9 cellular contexts compared by ENCODE assay signal in the genomic region with DNA sequence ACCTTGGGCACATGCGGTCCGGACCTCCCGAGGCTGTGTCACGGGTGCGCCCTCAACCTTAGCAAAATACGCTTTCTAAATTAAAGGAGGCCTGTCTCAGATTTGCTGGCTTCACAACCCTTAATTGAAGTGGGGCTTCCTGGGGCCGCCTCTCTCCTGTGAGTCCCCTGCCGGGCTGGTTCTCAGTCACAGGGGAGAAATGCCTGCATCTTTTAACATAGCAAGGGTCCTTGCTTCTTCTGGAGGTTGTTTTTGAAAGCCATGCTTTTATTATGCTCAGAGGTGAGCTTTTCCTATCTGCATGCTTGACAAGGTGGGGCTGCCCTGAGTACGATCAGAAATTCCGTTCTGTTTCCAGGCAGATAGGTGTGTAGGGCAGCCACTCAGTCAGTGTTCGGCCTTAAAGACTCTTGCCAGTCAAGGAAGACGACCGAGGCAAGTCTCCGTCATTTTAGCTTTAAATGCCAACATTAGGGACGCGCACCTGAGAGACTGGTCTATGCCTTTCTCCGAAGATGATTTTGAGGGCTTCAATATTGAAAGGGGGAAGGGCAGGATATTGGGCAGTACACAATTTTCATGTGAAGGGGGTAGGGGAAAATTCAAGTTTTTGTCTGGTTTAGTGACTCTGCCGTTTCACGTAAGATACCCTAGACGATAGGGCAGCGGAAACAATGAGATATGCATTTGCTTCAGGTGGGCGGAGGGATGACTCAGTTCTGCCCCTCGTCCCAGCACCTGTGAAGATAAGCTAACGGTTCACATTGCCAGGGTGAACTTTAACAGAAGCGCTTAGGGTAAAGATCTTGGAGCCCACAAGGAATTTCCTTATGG. TPM values are rescaled to one million over a fixed set of nuclear protein-coding genes. Genes with fewer than 3 reads are reported as not detected.
DNase-seq lines count a peak whose midpoint lies in the region; ATAC-seq and TF ChIP-seq lines count a peak whose summit lies in the region.
"Had no signal": no experiment of that assay in that cellular context is flagged by ENCODE, and none has a peak within 500 bp of the region (broad histone marks: within the 10 kb centered on the region; RNA-seq: fewer than 3 reads in every experiment).

No MANE protein-coding gene starts in this region.

- H3K23ac ChIP-seq in IMR-90 (ENCODE audit: low read depth, low read length), result no peak overlapping the region

- H2BK20ac ChIP-seq in IMR-90 (ENCODE audit: low read depth, low read length), result no peak overlapping the region

- no peak overlapping the region for H4K8ac ChIP-seq in IMR-90 (ENCODE audit: low read depth in 2 of 2, low read length in 2 of 2)

- CTCF ChIA-PET in IMR-90 (lab: Yijun Ruan, JAX), result interaction anchor here (0.6 to 1.0 kb wide), 4 partner anchors 25 to 106 kb away, joined by 3 to 6 read pairs (median 4); no protein-coding TSS in a partner anchor

- H3K36me3 ChIP-seq in IMR-90 (ENCODE audit: control insufficient read depth, insufficient read depth, low read length) (no peaks in the 10 kb centered on the region), tibial nerve (no peaks in the 10 kb centered on the region)

- no peak overlapping the region; the same call in 1 of the 2 replicates for H3K4ac ChIP-seq in IMR-90 (ENCODE audit: low read depth, low read length)

- H2BK15ac ChIP-seq in IMR-90 (ENCODE audit: low read depth, low read length), result no peak overlapping the region

- H3K9me1 ChIP-seq in IMR-90 (ENCODE audit: insufficient read depth, low read length), result peaks cover 2% of the 10 kb centered on the region; the same call in 1 of the 2 replicates

- H3K27me3 ChIP-seq in IMR-90 (ENCODE audit: control insufficient read depth, insufficient read depth, low read length), result peaks cover 10% of the 10 kb centered on the region
- peaks cover 0 to 11% (median 0%) of the 10 kb centered on the region in 45 donors for H3K27me3 ChIP-seq in dorsolateral prefrontal cortex
- H3K27me3 ChIP-seq in tibial nerve, result peaks cover 0 to 36% of the 10 kb centered on the region in 2 donors

- H3K9ac ChIP-seq in IMR-90 (ENCODE audit: low read depth, low read length), result no peak overlapping the region

- POLR2A ChIA-PET in IMR-90 (lab: Charles Lee; ENCODE audit: unreplicated experiment), result no interaction called here

- H3K4me3 ChIP-seq in IMR-90 (ENCODE audit: insufficient read depth, low read depth, low read length) (no peak overlapping the region), dorsolateral prefrontal cortex (no peak overlapping the region), tibial nerve (no peak overlapping the region)

- TF ChIP-seq RAD21 in IMR-90 (IDR thresholded peaks at IDR 0.05; ENCODE audit: low read length), result no peak

- H3K18ac ChIP-seq in IMR-90 (ENCODE audit: low read depth, low read length), result no peak overlapping the region

- TF ChIP-seq CTCF in IMR-90 (conservative IDR thresholded peaks at IDR 0.05; ENCODE audit: low read depth, low read length) (no peak), dorsolateral prefrontal cortex (IDR thresholded peaks at IDR 0.05 in 54 of 56, conservative IDR thresholded peaks at IDR 0.05 in 2 of 56; ENCODE audit: low read depth in 1 of 56, partially characterized antibody in 56 of 56) (no peak), tibial nerve (IDR thresholded peaks at IDR 0.05) (no peak)

- peak overlapping the region; percentile 63 for H2AFZ ChIP-seq in IMR-90 (replicated peaks; ENCODE audit: low read length, poor library complexity)

- no peaks in the 10 kb centered on the region for H3K79me1 ChIP-seq in IMR-90 (ENCODE audit: low read depth in 1 of 2, low read length in 2 of 2)

- H4K20me1 ChIP-seq in IMR-90 (ENCODE audit: insufficient read depth, low read length), result no peaks in the 10 kb centered on the region

- no peak for TF ChIP-seq EP300 in tibial nerve (IDR thresholded peaks at IDR 0.05)

- H2AK5ac ChIP-seq in IMR-90 (ENCODE audit: low read depth, low read length), result no peak overlapping the region; the same call in 1 of the 2 replicates

- H3K9me3 ChIP-seq in IMR-90 (ENCODE audit: control insufficient read depth, insufficient read depth, low read length), result no peaks in the 10 kb centered on the region
- no peaks in the 10 kb centered on the region for H3K9me3 ChIP-seq in tibial nerve

- in situ Hi-C loops in IMR-90 (cut with MboI; ENCODE audit: low sequenced_read_pairs), result loop anchor here (5.0 kb wide), 1 partner anchor 103 kb away; no protein-coding TSS in a partner anchor

- ATAC-seq in IMR-90 (ENCODE audit: low read depth), result no peak
- no peak for ATAC-seq in GM19395 (IDR thresholded peaks at IDR 0.05; ENCODE audit: unreplicated experiment)

- H3K14ac ChIP-seq in IMR-90 (replicated peaks; ENCODE audit: low read depth, low read length), result no peak overlapping the region

- no peak overlapping the region for H3K4me2 ChIP-seq in IMR-90 (ENCODE audit: low read depth, low read length)

- H3K27ac ChIP-seq in IMR-90 (ENCODE audit: insufficient read depth, low read length), result no peak overlapping the region
- H3K27ac ChIP-seq in dorsolateral prefrontal cortex, result no peak overlapping the region
- H3K27ac ChIP-seq in tibial nerve, result no peak overlapping the region

- H2BK120ac ChIP-seq in IMR-90 (ENCODE audit: low read depth, low read length), result no peak overlapping the region

- intact Hi-C loops in IMR-90 (cut with micrococcal nuclease), result no loop called here
- intact Hi-C loops in dorsolateral prefrontal cortex (cut with DNase I), result no loop called here

- no peak overlapping the region for H2BK5ac ChIP-seq in IMR-90 (ENCODE audit: low read depth, low read length, poor library complexity, severe bottlenecking)

- no peak for TF ChIP-seq POLR2A in IMR-90 (IDR thresholded peaks at IDR 0.05; ENCODE audit: low read depth, low read length)
- TF ChIP-seq POLR2A in tibial nerve (IDR thresholded peaks at IDR 0.05), result no peak

- WGBS in IMR-90 (ENCODE audit: extremely low coverage in 2 of 2, insufficient read length in 1 of 2), 2 experiments, result 56% methylated on average over 9 of the region's 25 CpGs; no CpG with 5 or more reads in 1 of the 2 experiments
- WGBS in tibial nerve, 2 donors, result 46 to 54% methylated on average over 25 of the region's 25 CpGs

- H3K56ac ChIP-seq in IMR-90 (ENCODE audit: extremely low read depth, insufficient read depth, low read length), result no peak overlapping the region

- BruUV-seq in IMR-90 (replicated peaks; lab: Mats Ljungman, UMichigan), result no TSS peak

- H3K4me1 ChIP-seq in IMR-90 (ENCODE audit: control insufficient read depth, insufficient read depth, low read length) (peaks cover 11% of the 10 kb centered on the region), tibial nerve (peaks cover 0 to 21% (median 4%) of the 10 kb centered on the region in 4 donors)

- no peak overlapping the region for H2AK9ac ChIP-seq in IMR-90 (replicated peaks; ENCODE audit: low read depth, low read length, poor library complexity)

- dilution Hi-C loops in IMR-90 (cut with HindIII; ENCODE audit: low sequenced_read_pairs, unreplicated experiment), result no loop called here

- H4K5ac ChIP-seq in IMR-90 (ENCODE audit: low read depth, low read length), result no peak overlapping the region

- no peak for DNase-seq in IMR-90
- DNase-seq in activated CD8-positive, alpha-beta memory T cell treated with anti-CD3 and anti-CD28 coated beads for 4 hours (ENCODE audit: low read depth in 2 of 2), result peak; percentile 71 to 80
- DNase-seq in iPS-NIHi7 (ENCODE audit: extremely low spot score), result peak; percentile 50
- peak; percentile 65 to 83 for DNase-seq in stimulated activated CD8-positive, alpha-beta memory T cell treated with anti-CD3 and anti-CD28 coated beads, Interleukin-7, amount 100 ng/mL, for 48 hours (ENCODE audit: extremely low read depth in 1 of 2, low read depth in 1 of 2)
- no peak for DNase-seq in dorsolateral prefrontal cortex
- DNase-seq in tibial nerve (ENCODE audit: low spot score in 2 of 2), result no peak
- DNase-seq in DMS 273 treated with DMSO at 0.1 percent for 48 hours (lab: John Stamatoyannopoulos, UW), result no peak
- DNase-seq: NCI-H524 had no signal

- no peak overlapping the region for H4K91ac ChIP-seq in IMR-90 (ENCODE audit: insufficient read depth, low read depth, low read length)

TF ChIP-seq in IMR-90, 13 proteins besides CTCF, POLR2A, EP300 and RAD21:
- TF ChIP-seq NFE2L2 (IDR thresholded peaks at IDR 0.05; ENCODE audit: low read depth, low read length) (no peak), CEBPB (IDR thresholded peaks at IDR 0.05; ENCODE audit: low read depth, low read length) (peak; percentile 62; the same call in 1 of the 2 replicates), BHLHE40 (IDR thresholded peaks at IDR 0.05; ENCODE audit: low read depth, low read length) (no peak), USF2 (IDR thresholded peaks at IDR 0.05; ENCODE audit: low read depth, low read length) (no peak), SMC3 (IDR thresholded peaks at IDR 0.05; ENCODE audit: low read depth, low read length) (no peak), MXI1 (IDR thresholded peaks at IDR 0.05; ENCODE audit: borderline replicate concordance, low read depth, low read length) (no peak), RFX5 (IDR thresholded peaks at IDR 0.05; ENCODE audit: low read depth, low read length) (no peak), RCOR1 (IDR thresholded peaks at IDR 0.05; ENCODE audit: insufficient replicate concordance, low read length) (no peak)

RNA-seq across cellular contexts. Expression of gene SLC7A5, which starts 5.5 kb away (rescaled TPM):
- 11.3 and 13.6 TPM in 2 replicates for total RNA-seq in IMR-90 (2012; rRNA removed)
- polyA plus RNA-seq in IMR-90 (2012; rRNA removed), result 87.9 and 101 TPM in 2 replicates
- 70.4 and 146 TPM in 2 replicates for polyA plus RNA-seq in IMR-90 (2012; cell fraction: cytosol; rRNA removed)
- polyA plus RNA-seq in IMR-90 (2012; cell fraction: nucleus; rRNA removed; ENCODE audit: low replicate concordance), result 88.7 and 147 TPM in 2 replicates
- 100 to 1,000 TPM in 16 of 120 experiments, 10 to 100 TPM in 104; 37.8 to 157 (median 74.3) TPM for total RNA-seq in dorsolateral prefrontal cortex
- 1 to 10 TPM; 5.5 to 6.6 (median 6.0) TPM for total RNA-seq in tibial nerve

Comparison
In these comparisons a context has a peak if more than half of its experiments do, and no peak if none do; other contexts are left out.
1. DNase-seq: peak in activated CD8-positive, alpha-beta memory T cell treated with anti-CD3 and anti-CD28 coated beads for 4 hours (2 of 2), iPS-NIHi7 (single experiment) and stimulated activated CD8-positive, alpha-beta memory T cell treated with anti-CD3 and anti-CD28 coated beads, Interleukin-7, amount 100 ng/mL, for 48 hours (2 of 2); none in IMR-90 (single experiment), dorsolateral prefrontal cortex (0 of 10), tibial nerve (0 of 2) and DMS 273 treated with DMSO at 0.1 percent for 48 hours (single experiment).